ENCODE assay signal across 10 cellular contexts in the genomic region with DNA sequence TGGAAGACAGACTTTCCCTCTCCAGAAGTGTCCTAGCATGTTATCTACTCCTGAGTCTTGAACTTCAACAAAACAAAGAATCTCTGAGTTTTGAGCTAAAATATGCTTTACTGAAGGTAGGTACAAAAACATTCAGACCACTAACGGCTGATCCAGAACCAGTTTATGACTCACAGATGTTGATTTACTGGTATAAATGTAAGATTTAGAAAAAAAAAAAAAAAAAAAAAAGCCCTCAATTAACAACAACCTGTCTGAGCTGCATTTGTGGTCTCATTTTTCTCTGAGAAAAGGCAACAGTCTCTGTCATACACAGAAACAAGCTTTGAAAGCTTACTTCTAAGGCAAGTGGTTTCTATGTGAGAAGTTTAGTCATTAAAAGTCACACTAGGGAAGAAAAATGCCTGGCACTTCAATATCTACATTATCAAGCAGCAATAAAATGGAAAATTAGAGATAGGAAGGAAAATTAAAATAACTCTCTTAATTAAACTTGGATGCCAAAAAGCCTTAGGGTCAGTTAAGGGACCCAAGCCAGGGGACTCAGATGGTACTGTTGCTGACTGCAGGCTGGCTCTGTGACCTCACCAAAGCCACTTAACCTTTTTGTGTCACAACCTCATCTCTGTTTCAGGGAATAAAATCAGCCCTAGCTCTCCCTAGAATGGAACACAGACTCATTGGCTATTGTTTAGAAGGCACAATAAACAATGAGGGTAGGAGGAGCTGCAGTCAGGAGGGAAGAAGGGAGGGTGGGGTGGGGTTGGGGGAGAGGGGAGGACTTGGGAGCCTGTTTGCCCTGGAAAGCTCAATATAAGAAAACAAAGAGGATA.
DNase-seq lines count a peak whose midpoint lies in the region; ATAC-seq and TF ChIP-seq lines count a peak whose summit lies in the region.
"Had no signal": no experiment of that assay in that cellular context is flagged by ENCODE, and none has a peak within 500 bp of the region (broad histone marks: within the 10 kb centered on the region; RNA-seq: fewer than 3 reads in every experiment).

No MANE protein-coding gene starts in this region.

- peak; percentile 9; the same call in 1 of the 2 replicates for ATAC-seq in WTC11
- no peak for ATAC-seq in foreskin keratinocyte
- ATAC-seq in GM18868 (IDR thresholded peaks at IDR 0.05; ENCODE audit: unreplicated experiment), result no peak
- ATAC-seq in GM21447 (IDR thresholded peaks at IDR 0.05; ENCODE audit: unreplicated experiment), result no peak

- intact Hi-C loops in lower leg skin (cut with DNase I; ENCODE audit: low total_unique reads), result no loop called here

- peak; percentile 61 for DNase-seq in activated CD4-positive, alpha-beta T cell treated with anti-CD3 and anti-CD28 coated beads, Interleukin-2, amount 10 ng/mL, durations not matched to agents 7 days and 5 days
- no peak for DNase-seq in activated CD4-positive, alpha-beta T cell treated with anti-CD3 and anti-CD28 coated beads for 1 hour
- DNase-seq in WTC11 (ENCODE audit: low spot score) (no peak), foreskin keratinocyte (peak; percentile 57 to 74), lower leg skin (ENCODE audit: low spot score in 2 of 2) (no peak)
- DNase-seq: ACHN had no signal

- H3K4me1 ChIP-seq in foreskin keratinocyte, result peaks cover 43% of the 10 kb centered on the region

- H3K27me3 ChIP-seq in foreskin keratinocyte, result no peaks in the 10 kb centered on the region

- peak overlapping the region; percentile 93 for H3K27ac Mint-ChIP-seq in activated CD4-positive, alpha-beta T cell treated with anti-CD3 and anti-CD28 coated beads, Interleukin-2, amount 10 ng/mL, durations not matched to agents 7 days and 5 days
- H3K27ac Mint-ChIP-seq in WTC11, result no peak overlapping the region
- peak overlapping the region; percentile 94 for H3K27ac Mint-ChIP-seq in stimulated activated naive CD8-positive, alpha-beta T cell treated with anti-CD3 and anti-CD28 coated beads, Interleukin-15, Interleukin-2, amounts not matched to agents 100 ng/mL and 50 ng/mL, for 24 hours

- TF ChIP-seq CTCF in WTC11 (IDR thresholded peaks at IDR 0.05), result no peak
- TF ChIP-seq CTCF in foreskin keratinocyte (conservative IDR thresholded peaks at IDR 0.05), result no peak
- TF ChIP-seq CTCF in lower leg skin (IDR thresholded peaks at IDR 0.05), result no peak

- H3K4me3 ChIP-seq in lower leg skin (ENCODE audit: low read depth, poor library complexity, severe bottlenecking), result no peak overlapping the region

- H3K36me3 Mint-ChIP-seq in activated CD4-positive, alpha-beta T cell treated with anti-CD3 and anti-CD28 coated beads, Interleukin-2, amount 10 ng/mL, durations not matched to agents 7 days and 5 days (ENCODE audit: low read depth), result peaks cover 18% of the 10 kb centered on the region
- H3K36me3 Mint-ChIP-seq in WTC11, result no peaks in the 10 kb centered on the region
- H3K36me3 Mint-ChIP-seq in stimulated activated naive CD8-positive, alpha-beta T cell treated with anti-CD3 and anti-CD28 coated beads, Interleukin-15, Interleukin-2, amounts not matched to agents 100 ng/mL and 50 ng/mL, for 24 hours (ENCODE audit: low read depth), result peaks cover 9% of the 10 kb centered on the region

- H3K9me3 Mint-ChIP-seq in activated CD4-positive, alpha-beta T cell treated with anti-CD3 and anti-CD28 coated beads, Interleukin-2, amount 10 ng/mL, durations not matched to agents 7 days and 5 days, result no peaks in the 10 kb centered on the region
- no peaks in the 10 kb centered on the region for H3K9me3 Mint-ChIP-seq in WTC11
- no peaks in the 10 kb centered on the region for H3K9me3 Mint-ChIP-seq in stimulated activated naive CD8-positive, alpha-beta T cell treated with anti-CD3 and anti-CD28 coated beads, Interleukin-15, Interleukin-2, amounts not matched to agents 100 ng/mL and 50 ng/mL, for 24 hours

- peak overlapping the region; percentile 51 for H3K4me3 Mint-ChIP-seq in activated CD4-positive, alpha-beta T cell treated with anti-CD3 and anti-CD28 coated beads, Interleukin-2, amount 10 ng/mL, durations not matched to agents 7 days and 5 days
- H3K4me3 Mint-ChIP-seq in WTC11, result no peak overlapping the region
- peak overlapping the region; percentile 62 for H3K4me3 Mint-ChIP-seq in stimulated activated naive CD8-positive, alpha-beta T cell treated with anti-CD3 and anti-CD28 coated beads, Interleukin-15, Interleukin-2, amounts not matched to agents 100 ng/mL and 50 ng/mL, for 24 hours

- POLR2A ChIA-PET in activated CD4-positive, alpha-beta T cell treated with anti-CD3 and anti-CD28 coated beads, Interleukin-2, amount 10 ng/mL, durations not matched to agents 7 days and 5 days (lab: Charles Lee), result interaction anchor here (0.6 to 1.6 kb wide), 14 partner anchors 9 to 251 kb away, joined by 3 to 9 read pairs (median 3); no protein-coding TSS in a partner anchor
- POLR2A ChIA-PET in WTC11 (lab: Charles Lee), result interaction anchor here (0.6 kb wide), 1 partner anchor 232 kb away, joined by 5 read pairs; no protein-coding TSS in a partner anchor

- H3K27ac ChIP-seq in foreskin keratinocyte, result peak overlapping the region; percentile 89
- H3K27ac ChIP-seq: HL-60 had no signal

- no peak for TF ChIP-seq POLR2A in lower leg skin (IDR thresholded peaks at IDR 0.05)

- WGBS in lower leg skin, 2 donors, result 20 to 31% methylated on average over 1 of the region's 1 CpG

- CTCF ChIA-PET in activated CD4-positive, alpha-beta T cell treated with anti-CD3 and anti-CD28 coated beads, Interleukin-2, amount 10 ng/mL, durations not matched to agents 7 days and 5 days (lab: Charles Lee), result interaction anchor here (0.6 to 3.1 kb wide), 13 partner anchors 8 to 96 kb away, joined by 3 to 11 read pairs (median 3); no protein-coding TSS in a partner anchor
- CTCF ChIA-PET in WTC11 (lab: Charles Lee), result interaction anchor here (0.6 to 1.7 kb wide), 6 partner anchors 18 to 354 kb away, joined by 3 to 7 read pairs (median 4); no protein-coding TSS in a partner anchor

- no peaks in the 10 kb centered on the region for H3K27me3 Mint-ChIP-seq in activated CD4-positive, alpha-beta T cell treated with anti-CD3 and anti-CD28 coated beads, Interleukin-2, amount 10 ng/mL, durations not matched to agents 7 days and 5 days
- peaks cover 64% of the 10 kb centered on the region for H3K27me3 Mint-ChIP-seq in WTC11 (ENCODE audit: low read depth)
- H3K27me3 Mint-ChIP-seq in stimulated activated naive CD8-positive, alpha-beta T cell treated with anti-CD3 and anti-CD28 coated beads, Interleukin-15, Interleukin-2, amounts not matched to agents 100 ng/mL and 50 ng/mL, for 24 hours, result no peaks in the 10 kb centered on the region

- H3K4me1 Mint-ChIP-seq in activated CD4-positive, alpha-beta T cell treated with anti-CD3 and anti-CD28 coated beads, Interleukin-2, amount 10 ng/mL, durations not matched to agents 7 days and 5 days, result peaks cover 67% of the 10 kb centered on the region
- H3K4me1 Mint-ChIP-seq in WTC11, result peaks cover 56% of the 10 kb centered on the region
- H3K4me1 Mint-ChIP-seq in stimulated activated naive CD8-positive, alpha-beta T cell treated with anti-CD3 and anti-CD28 coated beads, Interleukin-15, Interleukin-2, amounts not matched to agents 100 ng/mL and 50 ng/mL, for 24 hours (ENCODE audit: low read depth), result peaks cover 79% of the 10 kb centered on the region

TF ChIP-seq in WTC11, 78 proteins besides CTCF, POLR2A, EP300 and RAD21:
- TF ChIP-seq FOXJ3 (CRISPR knock-in tag; IDR thresholded peaks at IDR 0.05; ENCODE audit: borderline replicate concordance), result no peak
- TF ChIP-seq, protein P1, sequence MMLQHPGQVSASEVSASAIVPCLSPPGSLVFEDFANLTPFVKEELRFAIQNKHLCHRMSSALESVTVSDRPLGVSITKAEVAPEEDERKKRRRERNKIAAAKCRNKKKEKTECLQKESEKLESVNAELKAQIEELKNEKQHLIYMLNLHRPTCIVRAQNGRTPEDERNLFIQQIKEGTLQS (CRISPR knock-in tag; conservative IDR thresholded peaks at IDR 0.05), result no peak
- TF ChIP-seq, protein P2, sequence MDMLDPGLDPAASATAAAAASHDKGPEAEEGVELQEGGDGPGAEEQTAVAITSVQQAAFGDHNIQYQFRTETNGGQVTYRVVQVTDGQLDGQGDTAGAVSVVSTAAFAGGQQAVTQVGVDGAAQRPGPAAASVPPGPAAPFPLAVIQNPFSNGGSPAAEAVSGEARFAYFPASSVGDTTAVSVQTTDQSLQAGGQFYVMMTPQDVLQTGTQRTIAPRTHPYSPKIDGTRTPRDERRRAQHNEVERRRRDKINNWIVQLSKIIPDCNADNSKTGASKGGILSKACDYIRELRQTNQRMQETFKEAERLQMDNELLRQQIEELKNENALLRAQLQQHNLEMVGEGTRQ (CRISPR knock-in tag; IDR thresholded peaks at IDR 0.05), result no peak
- TF ChIP-seq SMAD3 (CRISPR knock-in tag; IDR thresholded peaks at IDR 0.05; ENCODE audit: borderline replicate concordance), result no peak
- no peak for TF ChIP-seq IRF2 (CRISPR knock-in tag; IDR thresholded peaks at IDR 0.05; ENCODE audit: borderline replicate concordance, low read depth)
- no peak for TF ChIP-seq SOX15 (CRISPR knock-in tag; IDR thresholded peaks at IDR 0.05)
- TF ChIP-seq, protein P3, sequence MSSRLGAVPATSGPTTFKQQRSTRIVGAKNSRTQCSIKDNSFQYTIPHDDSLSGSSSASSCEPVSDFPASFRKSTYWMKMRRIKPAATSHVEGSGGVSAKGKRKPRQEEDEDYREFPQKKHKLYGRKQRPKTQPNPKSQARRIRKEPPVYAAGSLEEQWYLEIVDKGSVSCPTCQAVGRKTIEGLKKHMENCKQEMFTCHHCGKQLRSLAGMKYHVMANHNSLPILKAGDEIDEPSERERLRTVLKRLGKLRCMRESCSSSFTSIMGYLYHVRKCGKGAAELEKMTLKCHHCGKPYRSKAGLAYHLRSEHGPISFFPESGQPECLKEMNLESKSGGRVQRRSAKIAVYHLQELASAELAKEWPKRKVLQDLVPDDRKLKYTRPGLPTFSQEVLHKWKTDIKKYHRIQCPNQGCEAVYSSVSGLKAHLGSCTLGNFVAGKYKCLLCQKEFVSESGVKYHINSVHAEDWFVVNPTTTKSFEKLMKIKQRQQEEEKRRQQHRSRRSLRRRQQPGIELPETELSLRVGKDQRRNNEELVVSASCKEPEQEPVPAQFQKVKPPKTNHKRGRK (CRISPR knock-in tag; IDR thresholded peaks at IDR 0.05; ENCODE audit: borderline replicate concordance), result no peak
- no peak for TF ChIP-seq TEAD1 (CRISPR knock-in tag; IDR thresholded peaks at IDR 0.05)
- TF ChIP-seq, protein P4, sequence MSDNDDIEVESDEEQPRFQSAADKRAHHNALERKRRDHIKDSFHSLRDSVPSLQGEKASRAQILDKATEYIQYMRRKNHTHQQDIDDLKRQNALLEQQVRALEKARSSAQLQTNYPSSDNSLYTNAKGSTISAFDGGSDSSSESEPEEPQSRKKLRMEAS (CRISPR knock-in tag; IDR thresholded peaks at IDR 0.05), result no peak
- TF ChIP-seq, protein P5, sequence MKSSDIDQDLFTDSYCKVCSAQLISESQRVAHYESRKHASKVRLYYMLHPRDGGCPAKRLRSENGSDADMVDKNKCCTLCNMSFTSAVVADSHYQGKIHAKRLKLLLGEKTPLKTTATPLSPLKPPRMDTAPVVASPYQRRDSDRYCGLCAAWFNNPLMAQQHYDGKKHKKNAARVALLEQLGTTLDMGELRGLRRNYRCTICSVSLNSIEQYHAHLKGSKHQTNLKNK (CRISPR knock-in tag; IDR thresholded peaks at IDR 0.05), result no peak
TF ChIP-seq in WTC11: peak in this region for 0.

Comparison
In these comparisons a context has a peak if more than half of its experiments do, and no peak if none do; other contexts are left out.
1. DNase-seq: peak in activated CD4-positive, alpha-beta T cell treated with anti-CD3 and anti-CD28 coated beads, Interleukin-2, amount 10 ng/mL, durations not matched to agents 7 days and 5 days (single experiment) and foreskin keratinocyte (2 of 2); none in activated CD4-positive, alpha-beta T cell treated with anti-CD3 and anti-CD28 coated beads for 1 hour (single experiment), WTC11 (single experiment) and lower leg skin (0 of 2).